Comparison of ENCODE assay signal across 9 cellular contexts in the genomic region with DNA sequence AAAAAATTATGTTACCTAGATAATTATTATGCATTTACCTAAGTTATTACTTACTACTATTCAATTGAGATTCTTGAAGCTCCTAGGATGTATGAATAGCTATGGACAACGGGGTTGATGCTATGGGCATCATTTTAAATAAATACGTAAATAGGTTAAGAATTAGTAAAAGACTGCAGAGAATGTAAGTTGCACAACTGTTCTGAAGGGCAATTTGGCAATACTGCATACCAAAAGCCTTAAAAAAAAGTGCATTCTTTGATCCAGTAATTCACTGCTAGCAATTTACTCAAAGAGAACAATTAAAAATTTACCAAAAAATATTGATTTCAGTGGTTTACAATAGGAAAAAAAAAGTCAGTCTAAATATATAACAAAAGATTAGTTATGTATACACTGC. TPM values are rescaled to one million over a fixed set of nuclear protein-coding genes. Genes with fewer than 3 reads are reported as not detected.
DNase-seq lines count a peak whose midpoint lies in the region; TF ChIP-seq lines count a peak whose summit lies in the region.
"Had no signal": no experiment of that assay in that cellular context is flagged by ENCODE, and none has a peak within 500 bp of the region (broad histone marks: within the 10 kb centered on the region; RNA-seq: fewer than 3 reads in every experiment).

No MANE protein-coding gene starts in this region.

- H3K9me2 ChIP-seq in DOHH2 (replicated peaks; ENCODE audit: control insufficient read depth, low read length) (no peaks in the 10 kb centered on the region), MM.1S (replicated peaks; ENCODE audit: insufficient read depth, low read length) (no peaks in the 10 kb centered on the region)

- H3K36me3 ChIP-seq in DOHH2 (ENCODE audit: control insufficient read depth, low read length) (peaks cover 63% of the 10 kb centered on the region), MM.1S (replicated peaks; ENCODE audit: insufficient read depth, low read length) (peaks cover 25% of the 10 kb centered on the region; the same call in 1 of the 2 replicates)

- TF ChIP-seq CTCF in DOHH2 (IDR thresholded peaks at IDR 0.05; ENCODE audit: low read depth, low read length, poor library complexity, severe bottlenecking) (no peak), MM.1S (IDR thresholded peaks at IDR 0.05; ENCODE audit: low read length) (no peak), chondrocyte (IDR thresholded peaks at IDR 0.05) (no peak), osteocyte (IDR thresholded peaks at IDR 0.05) (no peak), GM13977 (IDR thresholded peaks at IDR 0.05; ENCODE audit: extremely low read depth, insufficient read depth, missing control alignments) (no peak)

- H3K4me2 ChIP-seq in DOHH2 (ENCODE audit: low read length): peak overlapping the region; percentile 68
- H3K4me2 ChIP-seq in MM.1S (ENCODE audit: low read depth, low read length): peak overlapping the region; percentile 73; the same call in 1 of the 2 replicates

- H3K27ac ChIP-seq in DOHH2 (ENCODE audit: low read depth, low read length): no peak overlapping the region
- H3K27ac ChIP-seq in MM.1S (ENCODE audit: low read length): no peak overlapping the region

- H3K4me3 ChIP-seq in DOHH2 (ENCODE audit: low read length): no peak overlapping the region
- H3K4me3 ChIP-seq in MM.1S (ENCODE audit: low read length): peak overlapping the region; percentile 91; the same call in 1 of the 2 replicates

- H3K4me3 Mint-ChIP-seq in chondrocyte (ENCODE audit: unreplicated experiment): peak overlapping the region; percentile 99
- H3K4me3 Mint-ChIP-seq in osteocyte (ENCODE audit: unreplicated experiment): peak overlapping the region; percentile 100

- no peaks in the 10 kb centered on the region for H3K27me3 Mint-ChIP-seq in chondrocyte (ENCODE audit: low read depth)
- H3K27me3 Mint-ChIP-seq in osteocyte (ENCODE audit: unreplicated experiment): no peaks in the 10 kb centered on the region

- H3K4me1 Mint-ChIP-seq in chondrocyte (ENCODE audit: low read depth): peaks cover 65% of the 10 kb centered on the region
- peaks cover 58% of the 10 kb centered on the region for H3K4me1 Mint-ChIP-seq in osteocyte (ENCODE audit: unreplicated experiment)

- H2AFZ ChIP-seq in MM.1S (ENCODE audit: low read length): no peak overlapping the region

- no peak for DNase-seq in MM.1S
- no peak for DNase-seq in chondrocyte (ENCODE audit: low spot score)
- no peak for DNase-seq in osteocyte (ENCODE audit: extremely low spot score, unreplicated experiment)
- DNase-seq in G401 (ENCODE audit: low spot score): no peak
- DNase-seq in GM13977 (ENCODE audit: low spot score): no peak
- no peak for DNase-seq in A172 (ENCODE audit: low spot score)
- no peak for DNase-seq in DMS53 treated with DMSO at 0.1 percent for 48 hours (lab: John Stamatoyannopoulos, UW; ENCODE audit: unreplicated experiment)

- H4K20me1 ChIP-seq in DOHH2 (ENCODE audit: control insufficient read depth, insufficient read depth, low read depth, low read length) (peaks cover 16% of the 10 kb centered on the region), MM.1S (ENCODE audit: insufficient read depth, low read length) (peaks cover 5% of the 10 kb centered on the region; the same call in 1 of the 2 replicates)

- in situ Hi-C loops in G401 (cut with HindIII; ENCODE audit: low sequenced_read_pairs): no loop called here
- in situ Hi-C loops in GM13977 (cut with MboI; ENCODE audit: low pct_unique_long_range_greater_than_20kb, low sequenced_read_pairs, unreplicated experiment): no loop called here

- H3K27me3 ChIP-seq in DOHH2 (ENCODE audit: control insufficient read depth, low read length): peaks cover 9% of the 10 kb centered on the region
- H3K27me3 ChIP-seq in MM.1S (replicated peaks; ENCODE audit: insufficient read depth, low read length): no peaks in the 10 kb centered on the region

- H3F3A ChIP-seq in DOHH2 (ENCODE audit: control insufficient read depth, insufficient read depth): peaks cover 16% of the 10 kb centered on the region
- peaks cover 25% of the 10 kb centered on the region for H3F3A ChIP-seq in MM.1S (ENCODE audit: insufficient read depth, low read length)

- H3K9me3 Mint-ChIP-seq in chondrocyte (ENCODE audit: low read depth) (no peaks in the 10 kb centered on the region), osteocyte (ENCODE audit: unreplicated experiment) (no peaks in the 10 kb centered on the region)

- H3K36me3 Mint-ChIP-seq in chondrocyte (ENCODE audit: low read depth) (peaks cover 27% of the 10 kb centered on the region), osteocyte (ENCODE audit: unreplicated experiment) (peaks cover 21% of the 10 kb centered on the region)

- H3K9me3 ChIP-seq in DOHH2 (ENCODE audit: control insufficient read depth, insufficient read depth, low read length): no peaks in the 10 kb centered on the region
- no peaks in the 10 kb centered on the region for H3K9me3 ChIP-seq in MM.1S (replicated peaks; ENCODE audit: insufficient read depth, low read length)

- H3K4me1 ChIP-seq in DOHH2 (ENCODE audit: control insufficient read depth, low read length) (peaks cover 34% of the 10 kb centered on the region), MM.1S (ENCODE audit: low read length) (peaks cover 41% of the 10 kb centered on the region)

- H3K79me2 ChIP-seq in DOHH2 (ENCODE audit: control insufficient read depth, low read length) (peaks cover 65% of the 10 kb centered on the region), MM.1S (ENCODE audit: low read length) (peaks cover 78% of the 10 kb centered on the region)

- no peak overlapping the region for H3K27ac Mint-ChIP-seq in chondrocyte (ENCODE audit: unreplicated experiment)
- peak overlapping the region; percentile 6 for H3K27ac Mint-ChIP-seq in osteocyte (ENCODE audit: unreplicated experiment)

- no peak overlapping the region for H3K9ac ChIP-seq in MM.1S (ENCODE audit: low read length)

RNA-seq across cellular contexts. Expression of a gene that starts 3.5 kb away (rescaled TPM):
- 144 to 193 TPM (median 192 TPM) in 3 replicates for total RNA-seq in chondrocyte
- total RNA-seq in osteocyte: 126 and 127 TPM in 2 replicates
- total RNA-seq in G401 (2014; rRNA removed; shearing (Covaris generic)): 81.4 and 155 TPM in 2 replicates
- total RNA-seq in A172 (2014; rRNA removed; shearing (Covaris generic)): 334 and 446 TPM in 2 replicates

RNA-seq across cellular contexts. Expression of a gene that starts 21.0 kb away (rescaled TPM):
- total RNA-seq in chondrocyte: not detected in 3 replicates
- not detected in 2 replicates for total RNA-seq in osteocyte
- total RNA-seq in G401 (2014; rRNA removed; shearing (Covaris generic)): not detected in 2 replicates
- total RNA-seq in A172 (2014; rRNA removed; shearing (Covaris generic)): not detected in 2 replicates
- total RNA-seq: frontal cortex had no signal

RNA-seq across cellular contexts. Expression of a gene that starts 41.8 kb away (rescaled TPM):
- total RNA-seq in chondrocyte (1.2 to 3.2 TPM (median 2.7 TPM) in 3 replicates), osteocyte (not detected in 2 replicates)
- not detected in 2 replicates for total RNA-seq in G401 (2014; rRNA removed; shearing (Covaris generic))
- 2.7 and 5.8 TPM in 2 replicates for total RNA-seq in A172 (2014; rRNA removed; shearing (Covaris generic))
